Comparison of ENCODE assay signal across 9 cellular contexts in genomic region chr4:7759221-7759620, GRCh38.
DNase-seq lines count a peak whose midpoint lies in the region; ATAC-seq and TF ChIP-seq lines count a peak whose summit lies in the region.
"Had no signal": no experiment of that assay in that cellular context is flagged by ENCODE, and none has a peak within 500 bp of the region (broad histone marks: within the 10 kb centered on the region; RNA-seq: fewer than 3 reads in every experiment).

No MANE protein-coding gene starts in this region.

- ATAC-seq in naive thymus-derived CD8-positive, alpha-beta T cell, result peak; percentile 92 to 96

- no peaks in the 10 kb centered on the region for H3K9me3 Mint-ChIP-seq in naive thymus-derived CD8-positive, alpha-beta T cell
- H3K9me3 Mint-ChIP-seq in stimulated activated naive CD8-positive, alpha-beta T cell treated with anti-CD3 and anti-CD28 coated beads, Interleukin-15, Interleukin-2, amounts not matched to agents 100 ng/mL and 50 ng/mL, for 24 hours, result no peaks in the 10 kb centered on the region

- no peaks in the 10 kb centered on the region for H4K20me1 ChIP-seq in OCI-LY1 (ENCODE audit: insufficient read depth, low read length)

- H3K27ac Mint-ChIP-seq in naive thymus-derived CD8-positive, alpha-beta T cell, result peak overlapping the region; percentile 87 to 99 (median 96)
- peak overlapping the region; percentile 88 for H3K27ac Mint-ChIP-seq in stimulated activated naive CD8-positive, alpha-beta T cell treated with anti-CD3 and anti-CD28 coated beads, Interleukin-15, Interleukin-2, amounts not matched to agents 100 ng/mL and 50 ng/mL, for 24 hours

- no peaks in the 10 kb centered on the region for H3K27me3 Mint-ChIP-seq in naive thymus-derived CD8-positive, alpha-beta T cell
- no peaks in the 10 kb centered on the region for H3K27me3 Mint-ChIP-seq in stimulated activated naive CD8-positive, alpha-beta T cell treated with anti-CD3 and anti-CD28 coated beads, Interleukin-15, Interleukin-2, amounts not matched to agents 100 ng/mL and 50 ng/mL, for 24 hours

- H2AFZ ChIP-seq in OCI-LY1 (ENCODE audit: low read length), result no peak overlapping the region

- H3K36me3 ChIP-seq in OCI-LY1 (ENCODE audit: insufficient read depth, low read length), result no peaks in the 10 kb centered on the region

- no peak for TF ChIP-seq CTCF in OCI-LY1 (IDR thresholded peaks at IDR 0.05; ENCODE audit: low read length)

- peaks cover 14 to 39% (median 35%) of the 10 kb centered on the region in 4 donors for H3K4me1 Mint-ChIP-seq in naive thymus-derived CD8-positive, alpha-beta T cell
- H3K4me1 Mint-ChIP-seq in stimulated activated naive CD8-positive, alpha-beta T cell treated with anti-CD3 and anti-CD28 coated beads, Interleukin-15, Interleukin-2, amounts not matched to agents 100 ng/mL and 50 ng/mL, for 24 hours (ENCODE audit: low read depth), result peaks cover 39% of the 10 kb centered on the region

- POLR2A ChIA-PET in naive thymus-derived CD8-positive, alpha-beta T cell (lab: Charles Lee), result interaction anchor here (0.8 to 1.9 kb wide), 2 partner anchors 16 to 401 kb away, joined by 3 to 4 read pairs; no protein-coding TSS in a partner anchor

- no peaks in the 10 kb centered on the region for H3K27me3 ChIP-seq in OCI-LY1 (ENCODE audit: insufficient read depth, low read length)

- H3K9me2 ChIP-seq in OCI-LY1 (ENCODE audit: low read depth, low read length), result no peaks in the 10 kb centered on the region

- no peaks in the 10 kb centered on the region for H3K9me3 ChIP-seq in OCI-LY1 (ENCODE audit: low read length)

- H3K4me3 ChIP-seq in OCI-LY1 (ENCODE audit: low read depth, low read length, poor library complexity, severe bottlenecking), result no peak overlapping the region

- peaks cover 0 to 11% (median 0%) of the 10 kb centered on the region in 3 donors for H3K36me3 Mint-ChIP-seq in naive thymus-derived CD8-positive, alpha-beta T cell
- H3K36me3 Mint-ChIP-seq in stimulated activated naive CD8-positive, alpha-beta T cell treated with anti-CD3 and anti-CD28 coated beads, Interleukin-15, Interleukin-2, amounts not matched to agents 100 ng/mL and 50 ng/mL, for 24 hours (ENCODE audit: low read depth), result no peaks in the 10 kb centered on the region

- H3K79me2 ChIP-seq in OCI-LY1 (ENCODE audit: insufficient read depth, low read length), result no peaks in the 10 kb centered on the region

- no peak overlapping the region for H3K27ac ChIP-seq in OCI-LY1 (ENCODE audit: low read depth, low read length, poor library complexity, severe bottlenecking)
- H3K27ac ChIP-seq: epithelial cell of prostate had no signal

- peak overlapping the region; percentile 50 for H3K4me2 ChIP-seq in OCI-LY1 (ENCODE audit: low read length)

- no peaks in the 10 kb centered on the region for H3F3A ChIP-seq in OCI-LY1 (ENCODE audit: insufficient read depth, low read length)

- H3K4me3 Mint-ChIP-seq in naive thymus-derived CD8-positive, alpha-beta T cell, result peak overlapping the region; percentile 76 to 92 (median 85)
- H3K4me3 Mint-ChIP-seq in stimulated activated naive CD8-positive, alpha-beta T cell treated with anti-CD3 and anti-CD28 coated beads, Interleukin-15, Interleukin-2, amounts not matched to agents 100 ng/mL and 50 ng/mL, for 24 hours, result peak overlapping the region; percentile 81

- DNase-seq in activated T-cell treated with anti-CD3 and anti-CD28 coated beads for 4 hours, result peak; percentile 59
- peak in 9 of 10 donors; percentile 34 to 79 (median 59) for DNase-seq in naive thymus-derived CD8-positive, alpha-beta T cell
- no peak for DNase-seq in T1000 (lab: John Stamatoyannopoulos, UW)
- DNase-seq in ureter (ENCODE audit: low spot score), result no peak
- DNase-seq in NCI-H345 treated with DMSO at 0.1 percent for 48 hours (lab: John Stamatoyannopoulos, UW; ENCODE audit: unreplicated experiment), result no peak
- DNase-seq: NCI-H1092 treated with DMSO at 0.1 percent for 48 hours had no signal

- peaks cover 7% of the 10 kb centered on the region for H3K4me1 ChIP-seq in OCI-LY1 (ENCODE audit: insufficient read depth, low read length, severe bottlenecking)

- H3K9ac ChIP-seq in OCI-LY1 (ENCODE audit: low read length), result no peak overlapping the region

Comparison
In these comparisons a context has a peak if more than half of its experiments do, and no peak if none do; other contexts are left out.
1. DNase-seq: peak in activated T-cell treated with anti-CD3 and anti-CD28 coated beads for 4 hours (single experiment) and naive thymus-derived CD8-positive, alpha-beta T cell (9 of 10); none in T1000 (single experiment), ureter (single experiment) and NCI-H345 treated with DMSO at 0.1 percent for 48 hours (single experiment).